19 cellular contexts compared by ENCODE assay signal in genomic region chr18:27803957-27804356, GRCh38.
"Had no signal": no experiment of that assay in that cellular context is flagged by ENCODE, and none has a peak within 500 bp of the region (broad histone marks: within the 10 kb centered on the region; RNA-seq: fewer than 3 reads in every experiment).

No MANE protein-coding gene starts in this region.

- H3K27ac ChIP-seq: colonic mucosa, gastroesophageal sphincter, heart left ventricle, ovary, right lobe of liver, stomach, vagina had no signal

- DNase-seq: activated B cell treated with CpG ODN at 0.5 μM for 24 hours; activated CD4-positive, alpha-beta memory T cell treated with anti-CD3 and anti-CD28 coated beads for 36 hours; activated CD4-positive, alpha-beta T cell treated with anti-CD3 and anti-CD28 coated beads for 4 hours; activated naive CD8-positive, alpha-beta T cell treated with anti-CD3 and anti-CD28 coated beads for 36 hours; activated T-cell treated with anti-CD3 and anti-CD28 coated beads for 4 hours; colonic mucosa; heart left ventricle; immature natural killer cell; mesenchymal stem cell; mucosa of descending colon; naive B cell; ovary; right lobe of liver; stimulated activated CD4-positive, alpha-beta T cell treated with anti-CD3 and anti-CD28 coated beads, Interleukin-4, amount 100 ng/mL, for 1 hour; stomach; trophoblast cell had no signal

- H3K27me3 ChIP-seq: colonic mucosa, gastroesophageal sphincter, heart left ventricle, ovary, right lobe of liver, stomach, vagina had no signal

- H3K9me3 ChIP-seq: colonic mucosa, gastroesophageal sphincter, heart left ventricle, mucosa of descending colon, ovary, right lobe of liver, stomach, vagina had no signal

- ATAC-seq: gastroesophageal sphincter, heart left ventricle, mucosa of descending colon, right lobe of liver had no signal

- H3K36me3 ChIP-seq: colonic mucosa, gastroesophageal sphincter, heart left ventricle, ovary, right lobe of liver, stomach, vagina had no signal

- H3K4me1 ChIP-seq: colonic mucosa, gastroesophageal sphincter, heart left ventricle, right lobe of liver, stomach, vagina had no signal

- H3K4me3 ChIP-seq: colonic mucosa, gastroesophageal sphincter, heart left ventricle, mucosa of descending colon, ovary, right lobe of liver, smooth muscle cell, stomach, vagina had no signal
